ENCODE assay signal across 24 cellular contexts in genomic region chr5:168693297-168693696, GRCh38.
A peak's percentile ranks its signal among the peaks of the same experiment; 100 is the strongest.
DNase-seq lines count a peak whose midpoint lies in the region; ATAC-seq, FAIRE-seq and TF ChIP-seq lines count a peak whose summit lies in the region.
"Had no signal": no experiment of that assay in that cellular context is flagged by ENCODE, and none has a peak within 500 bp of the region (broad histone marks: within the 10 kb centered on the region; RNA-seq: fewer than 3 reads in every experiment).

No MANE protein-coding gene starts in this region.

- no peaks in the 10 kb centered on the region for H3K9me3 ChIP-seq in K562 (replicated peaks; ENCODE audit: control insufficient read depth, insufficient read depth, low read depth, low read length)
- no peaks in the 10 kb centered on the region for H3K9me3 ChIP-seq in small intestine (ENCODE audit: control insufficient read depth, low read depth)
- H3K9me3 ChIP-seq: BE2C had no signal

- H2BK5ac ChIP-seq in mesendoderm (ENCODE audit: low read length): no peak overlapping the region

- no peak overlapping the region for H3K23ac ChIP-seq in mesendoderm (ENCODE audit: low read length)

- H3K9ac ChIP-seq in K562 (ENCODE audit: insufficient read depth in 1 of 2, low read depth in 2 of 2, low read length in 2 of 2) (no peak overlapping the region), mesendoderm (ENCODE audit: low read length) (no peak overlapping the region)

- no peaks in the 10 kb centered on the region for H3K9me3 Mint-ChIP-seq in MCF 10A (ENCODE audit: unreplicated experiment)
- H3K9me3 Mint-ChIP-seq: H9 had no signal

- H3K4me1 Mint-ChIP-seq in MCF 10A (ENCODE audit: insufficient read depth, unreplicated experiment): no peaks in the 10 kb centered on the region
- H3K4me1 Mint-ChIP-seq: CD4-positive, CD25-positive, alpha-beta regulatory T cell; CD8-positive, alpha-beta memory T cell; H9; IgD-negative memory B cell had no signal

- no peak overlapping the region for H3K18ac ChIP-seq in mesendoderm (ENCODE audit: low read length)

- no peaks in the 10 kb centered on the region for H4K20me1 ChIP-seq in K562 (replicated peaks; ENCODE audit: control insufficient read depth, insufficient read depth, low read length)

- H3K36me3 Mint-ChIP-seq in MCF 10A (ENCODE audit: insufficient read depth, unreplicated experiment): no peaks in the 10 kb centered on the region
- H3K36me3 Mint-ChIP-seq: CD4-positive, CD25-positive, alpha-beta regulatory T cell; CD8-positive, alpha-beta memory T cell; IgD-negative memory B cell had no signal

- peak; percentile 84 for ATAC-seq in K562
- no peak for ATAC-seq in HG03196 (IDR thresholded peaks at IDR 0.05; ENCODE audit: unreplicated experiment)
- ATAC-seq: GM12878 had no signal

- intact Hi-C loops in K562 (cut with micrococcal nuclease) (no loop called here), MCF 10A (cut with micrococcal nuclease) (no loop called here), dorsolateral prefrontal cortex (cut with DNase I) (no loop called here)

- no peak overlapping the region for H3K4me3 Mint-ChIP-seq in MCF 10A (ENCODE audit: unreplicated experiment)
- H3K4me3 Mint-ChIP-seq: CD4-positive, CD25-positive, alpha-beta regulatory T cell; CD8-positive, alpha-beta memory T cell; H9; IgD-negative memory B cell had no signal

- H4K8ac ChIP-seq in mesendoderm (ENCODE audit: low read depth, low read length): no peak overlapping the region

- H3K79me1 ChIP-seq in mesendoderm (ENCODE audit: low read length): no peaks in the 10 kb centered on the region

- H3K36me3 ChIP-seq in K562 (ENCODE audit: control insufficient read depth, insufficient read depth, low read length): no peaks in the 10 kb centered on the region
- H3K36me3 ChIP-seq in mesendoderm (ENCODE audit: control insufficient read depth, insufficient read depth, low read length): no peaks in the 10 kb centered on the region
- H3K36me3 ChIP-seq in small intestine (ENCODE audit: control insufficient read depth in 2 of 2, insufficient read depth in 2 of 2, low read length in 2 of 2): no peaks in the 10 kb centered on the region

- no peak overlapping the region for H3K56ac ChIP-seq in mesendoderm (ENCODE audit: low read length)

- in situ Hi-C loops in K562 (cut with MboI): loop anchor here (10.0 kb wide), 1 partner anchor 602 kb away; no protein-coding TSS in a partner anchor

- H3K4me2 ChIP-seq in K562 (ENCODE audit: insufficient read depth, low read length): peak overlapping the region; percentile 54
- no peak overlapping the region for H3K4me2 ChIP-seq in mesendoderm (ENCODE audit: low read length)

- FAIRE-seq in K562 (lab: Jason Lieb, UNC) (peak; percentile 90), small intestine (lab: Jason Lieb, UNC) (no peak)
- FAIRE-seq: A204.1, D721Med, GM12878, H1, HTR-8/SVneo had no signal

- H3K9me1 ChIP-seq in K562 (ENCODE audit: control insufficient read depth, insufficient read depth, low read length): no peaks in the 10 kb centered on the region

- H2BK120ac ChIP-seq in mesendoderm (ENCODE audit: low read depth, low read length): no peak overlapping the region

- CTCF ChIA-PET in K562 (lab: Yijun Ruan, JAX; ENCODE audit: low intra/inter-chr PET ratio): no interaction called here
- CTCF ChIA-PET in MCF 10A (lab: Yijun Ruan, JAX): interaction anchor here (0.7 to 5.1 kb wide), 2 partner anchors 13 to 885 kb away, joined by 3 to 32 read pairs; no protein-coding TSS in a partner anchor

- H3K27ac ChIP-seq in K562 (ENCODE audit: extremely low read depth, low read depth, low read length) (no peak overlapping the region; the same call in 2 of the 3 replicates), mesendoderm (ENCODE audit: low read depth, low read length) (no peak overlapping the region), small intestine (ENCODE audit: low read depth in 1 of 2, low read length in 1 of 2) (no peak overlapping the region), dorsolateral prefrontal cortex (no peak overlapping the region)
- H3K27ac ChIP-seq: HL-60 had no signal

- BruUV-seq in K562 (replicated peaks; lab: Mats Ljungman, UMichigan): no TSS peak
- no TSS peak for BruUV-seq in MCF 10A (replicated peaks; lab: Mats Ljungman, UMichigan)

- DNase-seq in HT-29 (ENCODE audit: low spot score): peak; percentile 25
- DNase-seq in K562 (ENCODE audit: extremely low read depth in 1 of 4, low spot score in 3 of 4): peak; percentile 56 to 61 (median 60)
- peak; percentile 73 for DNase-seq in mesendoderm
- peak; percentile 31 for DNase-seq in small intestine
- DNase-seq in MCF 10A (ENCODE audit: unreplicated experiment): no peak
- no peak for DNase-seq in SKM-1 treated with dmso at 0.1 percent for 144 hours (lab: John Stamatoyannopoulos, UW; ENCODE audit: unreplicated experiment)
- no peak for DNase-seq in dorsolateral prefrontal cortex
- DNase-seq: ACHN; BE2C; C1 segment of cervical spinal cord; CD4-positive, CD25-positive, alpha-beta regulatory T cell; CD8-positive, alpha-beta memory T cell; COR-L47; GDM1; H9; KG1 had no signal

- no peak overlapping the region for H2AK5ac ChIP-seq in mesendoderm (ENCODE audit: low read length)

- H3K27ac Mint-ChIP-seq in MCF 10A (ENCODE audit: low read depth, unreplicated experiment): no peak overlapping the region
- H3K27ac Mint-ChIP-seq: CD4-positive, CD25-positive, alpha-beta regulatory T cell; CD8-positive, alpha-beta memory T cell; H9; IgD-negative memory B cell had no signal

- H3K4me1 ChIP-seq in K562 (replicated peaks in 1 of 2; ENCODE audit: control insufficient read depth in 2 of 2, insufficient read depth in 2 of 2, low read length in 2 of 2) (peaks cover 6 to 11% of the 10 kb centered on the region in 2 experiments; a peak in 4 of 5 replicates), mesendoderm (ENCODE audit: control insufficient read depth, low read depth, low read length) (peaks cover 5% of the 10 kb centered on the region), small intestine (ENCODE audit: control insufficient read depth in 2 of 2, insufficient read depth in 1 of 2, low read depth in 1 of 2, low read length in 1 of 2) (no peaks in the 10 kb centered on the region)
- H3K4me1 ChIP-seq: BE2C had no signal

- H2BK15ac ChIP-seq in mesendoderm (replicated peaks; ENCODE audit: low read depth): no peak overlapping the region

- no peak overlapping the region for H4K5ac ChIP-seq in mesendoderm (ENCODE audit: low read length)

- 0% methylated on average over 4 of the region's 5 CpGs for WGBS in K562 (ENCODE audit: insufficient coverage, low coverage, missing lambda C conversion rate)
- WGBS in mesendoderm (ENCODE audit: extremely low coverage, insufficient coverage, low lambda C conversion rate): no CpG with 5 or more reads among the region's 5 CpGs
- WGBS in small intestine, 3 donors: 39 to 65% (median 42%) methylated on average over 5 of the region's 5 CpGs

- no peak for TF ChIP-seq RAD21 in K562 (CRISPR knock-in tag; conservative IDR thresholded peaks at IDR 0.05 in 1 of 2, IDR thresholded peaks at IDR 0.05 in 1 of 2)

- H3K27me3 ChIP-seq in K562 (ENCODE audit: control insufficient read depth in 2 of 2, insufficient read depth in 2 of 2, low read length in 2 of 2) (peaks cover 4 to 11% of the 10 kb centered on the region in 2 experiments; a peak in 4 of 5 replicates), mesendoderm (ENCODE audit: insufficient read depth, low read length, poor library complexity) (no peaks in the 10 kb centered on the region), small intestine (ENCODE audit: control insufficient read depth in 2 of 2, insufficient read depth in 2 of 2, low read length in 2 of 2) (no peaks in the 10 kb centered on the region), dorsolateral prefrontal cortex (peaks cover 0 to 17% (median 0%) of the 10 kb centered on the region in 45 donors)
- H3K27me3 ChIP-seq: BE2C had no signal

- H3K79me2 ChIP-seq in K562 (ENCODE audit: control insufficient read depth, insufficient read depth, low read length): no peaks in the 10 kb centered on the region
- H3K79me2 ChIP-seq in mesendoderm (ENCODE audit: control insufficient read depth, insufficient read depth, low read length): no peaks in the 10 kb centered on the region

- TF ChIP-seq CTCF in K562 (IDR thresholded peaks at IDR 0.05 in 2 of 3, conservative IDR thresholded peaks at IDR 0.05 in 1 of 3; ENCODE audit: insufficient read depth in 2 of 3, low read depth in 1 of 3, low read length in 3 of 3): no peak
- no peak for TF ChIP-seq CTCF in MCF 10A (IDR thresholded peaks at IDR 0.05; ENCODE audit: unreplicated experiment)
- TF ChIP-seq CTCF in dorsolateral prefrontal cortex (IDR thresholded peaks at IDR 0.05 in 54 of 56, conservative IDR thresholded peaks at IDR 0.05 in 2 of 56; ENCODE audit: low read depth in 1 of 56, partially characterized antibody in 56 of 56): no peak

- no peak overlapping the region for H3K4ac ChIP-seq in mesendoderm (ENCODE audit: low read depth, low read length)

- no peak for TF ChIP-seq POLR2A in K562 (conservative IDR thresholded peaks at IDR 0.05)

- no peak overlapping the region for H3K4me3 ChIP-seq in K562
- no peak overlapping the region for H3K4me3 ChIP-seq in mesendoderm (ENCODE audit: low read length)
- H3K4me3 ChIP-seq in small intestine (ENCODE audit: low read depth in 1 of 2, low read length in 2 of 2): no peak overlapping the region
- no peak overlapping the region for H3K4me3 ChIP-seq in dorsolateral prefrontal cortex
- H3K4me3 ChIP-seq: GM12878 had no signal

- POLR2A ChIA-PET in K562 (lab: Yijun Ruan, JAX) (interaction anchor here (0.6 to 1.0 kb wide), 3 partner anchors 11 to 585 kb away, joined by 3 to 4 read pairs (median 3); no protein-coding TSS in a partner anchor), MCF 10A (lab: Yijun Ruan, JAX) (no interaction called here)

- peak; percentile 71 for TF ChIP-seq EP300 in K562 (IDR thresholded peaks at IDR 0.05; ENCODE audit: low read length)

- no peaks in the 10 kb centered on the region for H3K27me3 Mint-ChIP-seq in MCF 10A (ENCODE audit: insufficient read depth, unreplicated experiment)

- H2AFZ ChIP-seq in K562 (ENCODE audit: low read depth, low read length): peak overlapping the region; percentile 46; the same call in 1 of the 2 replicates

TF ChIP-seq in K562, 482 proteins besides CTCF, POLR2A, EP300 and RAD21 (continues in another document):
- TF ChIP-seq SIN3B (IDR thresholded peaks at IDR 0.05; ENCODE audit: low read depth) (no peak), CBFA2T2 (conservative IDR thresholded peaks at IDR 0.05) (peak; percentile 59), LEF1 (IDR thresholded peaks at IDR 0.05) (peak; percentile 60; the same call in 1 of the 2 replicates), SMARCA4 (IDR thresholded peaks at IDR 0.05) (peak; percentile 47; the same call in 1 of the 2 replicates), TAL1 (IDR thresholded peaks at IDR 0.05) (peak; percentile 71), TEAD4 (IDR thresholded peaks at IDR 0.05; ENCODE audit: low read length) (peak; percentile 82), TEAD4 (CRISPR knock-in tag; IDR thresholded peaks at IDR 0.05; ENCODE audit: borderline replicate concordance) (no peak), NCOR1 (IDR thresholded peaks at IDR 0.05) (peak; percentile 39), ELF2 (CRISPR knock-in tag; IDR thresholded peaks at IDR 0.05) (no peak), POLR2AphosphoS5 (IDR thresholded peaks at IDR 0.05; ENCODE audit: control insufficient read depth, insufficient read depth, low read depth, low read length) (0 out of 2 replicates have a peak, but pooled peaks have one; percentile 39), CREM (IDR thresholded peaks at IDR 0.05; ENCODE audit: low read depth) (0 out of 2 replicates have a peak, but pooled peaks have one; percentile 14)

Comparison
In these comparisons a context has a peak if more than half of its experiments do, and no peak if none do; other contexts are left out.
1. DNase-seq: peak in HT-29 (single experiment), K562 (4 of 4), mesendoderm (single experiment) and small intestine (single experiment); none in MCF 10A (single experiment), SKM-1 treated with dmso at 0.1 percent for 144 hours (single experiment) and dorsolateral prefrontal cortex (0 of 10).